Comparison of ENCODE assay signal across 23 cellular contexts in the genomic region with DNA sequence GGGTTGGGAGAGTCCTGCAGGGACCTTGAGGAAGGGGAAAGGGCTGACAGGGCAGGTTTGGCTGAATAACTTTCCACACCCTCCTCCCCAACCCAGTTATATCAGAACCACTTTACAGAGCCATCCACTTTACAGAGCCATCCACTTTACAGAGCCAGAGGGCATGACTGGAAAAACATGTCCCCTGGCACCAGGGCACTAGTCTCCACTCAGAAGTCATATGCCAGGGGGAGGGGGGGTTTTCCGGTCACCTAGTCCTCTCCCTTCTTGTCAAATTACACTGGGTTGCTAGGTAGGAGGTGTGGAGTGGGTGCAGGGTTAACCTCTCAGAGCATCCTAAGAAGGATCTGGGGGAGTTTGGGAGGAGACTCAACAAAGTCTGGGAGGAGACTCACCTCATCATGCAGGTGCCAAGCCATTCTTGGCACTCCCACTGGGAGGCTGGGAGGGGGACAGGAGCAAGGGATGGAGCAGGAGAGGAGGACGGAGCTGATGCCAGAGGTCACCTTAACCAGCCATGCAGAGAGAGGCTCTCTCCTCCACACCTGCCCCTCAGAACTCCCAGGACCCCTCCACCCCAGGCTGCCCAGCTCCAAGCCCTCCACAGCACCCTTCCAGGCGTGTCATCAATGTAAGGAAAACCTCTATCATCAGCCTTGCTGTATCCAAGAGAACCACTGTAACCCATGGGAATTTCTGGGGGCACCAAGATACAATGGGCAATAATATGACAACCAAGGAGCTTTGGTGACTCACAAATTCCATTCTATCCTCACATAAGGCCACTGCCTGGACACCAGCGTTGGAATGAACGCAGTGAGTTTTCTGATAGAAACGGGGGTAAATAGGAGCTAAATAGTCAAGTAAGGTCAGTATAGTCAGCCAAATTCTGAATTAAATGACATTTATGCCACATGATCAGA. TPM values are rescaled to one million over a fixed set of nuclear protein-coding genes. Genes with fewer than 3 reads are reported as not detected.
DNase-seq lines count a peak whose midpoint lies in the region; ATAC-seq and TF ChIP-seq lines count a peak whose summit lies in the region.
"Had no signal": no experiment of that assay in that cellular context is flagged by ENCODE, and none has a peak within 500 bp of the region (broad histone marks: within the 10 kb centered on the region; RNA-seq: fewer than 3 reads in every experiment).

No MANE protein-coding gene starts in this region.

- POLR2A ChIA-PET in CD4-positive, alpha-beta T cell (lab: Charles Lee), result interaction anchor here (1.1 to 1.3 kb wide), 2 partner anchors 22 to 26 kb away, joined by 3 to 5 read pairs; no protein-coding TSS in a partner anchor

- H3K9me3 ChIP-seq in CD4-positive, alpha-beta T cell (ENCODE audit: control insufficient read depth, low read length), result no peaks in the 10 kb centered on the region
- peaks cover 0 to 6% of the 10 kb centered on the region in 2 donors for H3K9me3 ChIP-seq in right atrium auricular region
- H3K9me3 ChIP-seq: breast epithelium, lower lobe of right lung had no signal

- TF ChIP-seq CTCF in CD4-positive, alpha-beta T cell (IDR thresholded peaks at IDR 0.05), result no peak
- no peak for TF ChIP-seq CTCF in right atrium auricular region (IDR thresholded peaks at IDR 0.05)

- peaks cover 15% of the 10 kb centered on the region for H3K4me1 Mint-ChIP-seq in CD4-positive, alpha-beta T cell (ENCODE audit: low read depth)
- no peaks in the 10 kb centered on the region for H3K4me1 Mint-ChIP-seq in activated T-helper 17 cell treated with anti-CD3 and anti-CD28 coated beads, Interleukin-2, amount 50 U/mL, for 72 hours
- H3K4me1 Mint-ChIP-seq in effector memory CD8-positive, alpha-beta T cell (ENCODE audit: low read depth in 2 of 2), result peaks cover 0 to 6% of the 10 kb centered on the region in 2 donors

- intact Hi-C loops in CD4-positive, alpha-beta T cell (cut with DNase I, micrococcal nuclease), result loop anchor here in 1 of 2 experiments (5.0 kb wide), 1 partner anchor 68 kb away; no protein-coding TSS in a partner anchor
- intact Hi-C loops in sciatic nerve (cut with DNase I), result no loop called here
- intact Hi-C loops in posterior vena cava (cut with DNase I), result no loop called here

- H3K27ac ChIP-seq in CD4-positive, alpha-beta T cell (ENCODE audit: low read depth, low read length), result no peak overlapping the region
- peak overlapping the region; percentile 86 to 89 for H3K27ac ChIP-seq in right atrium auricular region
- H3K27ac ChIP-seq: HL-60, lower lobe of right lung had no signal

- H3K4me3 Mint-ChIP-seq in CD4-positive, alpha-beta T cell, result peak overlapping the region; percentile 88
- H3K4me3 Mint-ChIP-seq in activated T-helper 17 cell treated with anti-CD3 and anti-CD28 coated beads, Interleukin-2, amount 50 U/mL, for 72 hours, result peak overlapping the region; percentile 61
- peak overlapping the region in 1 of 2 donors; percentile 64 for H3K4me3 Mint-ChIP-seq in effector memory CD8-positive, alpha-beta T cell

- H3K9me3 Mint-ChIP-seq in CD4-positive, alpha-beta T cell, result no peaks in the 10 kb centered on the region
- no peaks in the 10 kb centered on the region for H3K9me3 Mint-ChIP-seq in activated T-helper 17 cell treated with anti-CD3 and anti-CD28 coated beads, Interleukin-2, amount 50 U/mL, for 72 hours
- no peaks in the 10 kb centered on the region for H3K9me3 Mint-ChIP-seq in effector memory CD8-positive, alpha-beta T cell
- H3K9me3 Mint-ChIP-seq: stimulated activated naive CD8-positive, alpha-beta T cell treated with anti-CD3 and anti-CD28 coated beads, Interleukin-15, Interleukin-2, amounts not matched to agents 100 ng/mL and 50 ng/mL, for 24 hours had no signal

- no peak for DNase-seq in CD4-positive, alpha-beta T cell
- no peak for DNase-seq in right atrium auricular region (ENCODE audit: low spot score)
- DNase-seq in sciatic nerve (ENCODE audit: low spot score), result peak; percentile 30
- DNase-seq in effector memory CD8-positive, alpha-beta T cell, result no peak
- DNase-seq in NCI-H524 treated with DMSO at 0.1 percent for 48 hours (lab: John Stamatoyannopoulos, UW), result no peak
- no peak for DNase-seq in effector CD4-positive, alpha-beta T cell
- no peak for DNase-seq in posterior vena cava (ENCODE audit: low spot score)
- DNase-seq: activated CD4-positive, alpha-beta T cell treated with anti-CD3 and anti-CD28 coated beads for 36 hours; activated T-cell treated with anti-CD3 and anti-CD28 coated beads for 4 hours; effector memory CD4-positive, alpha-beta T cell; KG1; lower lobe of right lung; NCI-H1436; NCI-H226; NK-92 treated with Interleukin-12 subunit alpha and Interleukin-12 subunit beta, amount 100 ng/mL, for 24 hours; stimulated activated CD4-positive, alpha-beta T cell treated with anti-CD3 and anti-CD28 coated beads, Interleukin-12 subunit alpha, Interleukin-12 subunit beta, amount 100 ng/mL, for 4 hours had no signal

- no peaks in the 10 kb centered on the region for H3K36me3 Mint-ChIP-seq in CD4-positive, alpha-beta T cell (ENCODE audit: low read depth)
- H3K36me3 Mint-ChIP-seq in activated T-helper 17 cell treated with anti-CD3 and anti-CD28 coated beads, Interleukin-2, amount 50 U/mL, for 72 hours (ENCODE audit: low read depth), result no peaks in the 10 kb centered on the region
- H3K36me3 Mint-ChIP-seq in effector memory CD8-positive, alpha-beta T cell (ENCODE audit: insufficient read depth), result peaks cover 3% of the 10 kb centered on the region

- H3K27me3 ChIP-seq in CD4-positive, alpha-beta T cell (ENCODE audit: control insufficient read depth, insufficient read depth, low read length), result peaks cover 20% of the 10 kb centered on the region
- H3K27me3 ChIP-seq in right atrium auricular region, result no peaks in the 10 kb centered on the region
- H3K27me3 ChIP-seq: breast epithelium had no signal

- CTCF ChIA-PET in CD4-positive, alpha-beta T cell (lab: Charles Lee), result interaction anchor here (1.5 kb wide), 1 partner anchor 75 kb away, joined by 11 read pairs; no protein-coding TSS in a partner anchor

- no peak for ATAC-seq in CD4-positive, alpha-beta T cell (ENCODE audit: poor library complexity)
- no peak for ATAC-seq in activated T-helper 17 cell treated with anti-CD3 and anti-CD28 coated beads, Interleukin-2, amount 50 U/mL, for 72 hours (replicated peaks)
- peak; percentile 38 for ATAC-seq in sciatic nerve
- no peak for ATAC-seq in effector memory CD8-positive, alpha-beta T cell (replicated peaks)

- peaks cover 23% of the 10 kb centered on the region for H3K27me3 Mint-ChIP-seq in CD4-positive, alpha-beta T cell
- H3K27me3 Mint-ChIP-seq in activated T-helper 17 cell treated with anti-CD3 and anti-CD28 coated beads, Interleukin-2, amount 50 U/mL, for 72 hours, result peaks cover 20% of the 10 kb centered on the region
- peaks cover 9 to 55% of the 10 kb centered on the region in 2 donors for H3K27me3 Mint-ChIP-seq in effector memory CD8-positive, alpha-beta T cell

- no peak overlapping the region for H3K4me3 ChIP-seq in right atrium auricular region

- H3K27ac Mint-ChIP-seq in CD4-positive, alpha-beta T cell, result no peak overlapping the region
- no peak overlapping the region for H3K27ac Mint-ChIP-seq in activated T-helper 17 cell treated with anti-CD3 and anti-CD28 coated beads, Interleukin-2, amount 50 U/mL, for 72 hours
- H3K27ac Mint-ChIP-seq in effector memory CD8-positive, alpha-beta T cell, result no peak overlapping the region
- H3K27ac Mint-ChIP-seq: activated CD4-positive, alpha-beta T cell treated with anti-CD3 and anti-CD28 coated beads for 36 hours; activated naive CD4-positive, alpha-beta T cell treated with anti-CD3 and anti-CD28 coated beads, Interleukin-2, amount 50 U/mL, for 72 hours; stimulated activated naive CD8-positive, alpha-beta T cell treated with anti-CD3 and anti-CD28 coated beads, Interleukin-15, Interleukin-2, amounts not matched to agents 100 ng/mL and 50 ng/mL, for 24 hours had no signal

- peaks cover 0 to 37% of the 10 kb centered on the region in 2 donors for H3K4me1 ChIP-seq in right atrium auricular region
- H3K4me1 ChIP-seq: breast epithelium had no signal

- no peaks in the 10 kb centered on the region for H3K36me3 ChIP-seq in right atrium auricular region
- H3K36me3 ChIP-seq: breast epithelium, lower lobe of right lung had no signal

RNA-seq across cellular contexts. Expression of gene LRRC2, which starts 1.7 kb away (rescaled TPM):
- under 1 TPM; 0.59 to 0.91 TPM for total RNA-seq in CD4-positive, alpha-beta T cell
- not detected for total RNA-seq in activated T-helper 17 cell treated with anti-CD3 and anti-CD28 coated beads, Interleukin-2, amount 50 U/mL, for 72 hours
- total RNA-seq in right atrium auricular region (10 to 100 TPM in 1 of 2 donors, 1 to 10 TPM in 1; 7.0 to 29.7 TPM), sciatic nerve (2.2 TPM), posterior vena cava (1 to 10 TPM; 1.9 to 5.7 TPM)
- total RNA-seq: activated naive CD4-positive, alpha-beta T cell treated with anti-CD3 and anti-CD28 coated beads, Interleukin-2, amount 50 U/mL, for 72 hours; T-helper 2 cell treated with Interferon-gamma antibody and Interleukin-4, amounts not matched to agents 100 ng/mL and 5 ng/mL, for 36 hours had no signal

RNA-seq across cellular contexts. Expression of gene FAM240A, which starts 47.9 kb away (rescaled TPM):
- not detected for total RNA-seq in CD4-positive, alpha-beta T cell
- total RNA-seq in activated T-helper 17 cell treated with anti-CD3 and anti-CD28 coated beads, Interleukin-2, amount 50 U/mL, for 72 hours, result not detected
- total RNA-seq in right atrium auricular region, result not detected
- total RNA-seq in sciatic nerve, result not detected
- total RNA-seq in posterior vena cava, result under 1 TPM in 1 of 2 donors, not detected in 1; 0.28 TPM
- total RNA-seq: activated CD4-positive, alpha-beta T cell treated with anti-CD3 and anti-CD28 coated beads for 36 hours; activated naive CD4-positive, alpha-beta T cell treated with anti-CD3 and anti-CD28 coated beads, Interleukin-2, amount 50 U/mL, for 72 hours; breast epithelium; lower lobe of right lung; omental fat pad; T-helper 2 cell treated with Interferon-gamma antibody and Interleukin-4, amounts not matched to agents 100 ng/mL and 5 ng/mL, for 36 hours had no signal
